19 cellular contexts compared by ENCODE assay signal in genomic region chr11:40597546-40598113, GRCh38.
DNase-seq lines count a peak whose midpoint lies in the region; ATAC-seq, FAIRE-seq and TF ChIP-seq lines count a peak whose summit lies in the region.
"Had no signal": no experiment of that assay in that cellular context is flagged by ENCODE, and none has a peak within 500 bp of the region (broad histone marks: within the 10 kb centered on the region; RNA-seq: fewer than 3 reads in every experiment).

No MANE protein-coding gene starts in this region.

- no peak overlapping the region for H2BK20ac ChIP-seq in H1 (ENCODE audit: low read length)

- no peaks in the 10 kb centered on the region for H3K9me3 ChIP-seq in H1 (ENCODE audit: insufficient read depth in 2 of 2, low read depth in 1 of 2, low read length in 1 of 2)
- no peaks in the 10 kb centered on the region for H3K9me3 ChIP-seq in smooth muscle cell (replicated peaks; ENCODE audit: low read depth)
- H3K9me3 ChIP-seq: BE2C had no signal

- H3K36me3 Mint-ChIP-seq in effector memory CD8-positive, alpha-beta T cell (ENCODE audit: insufficient read depth) = no peaks in the 10 kb centered on the region

- no peaks in the 10 kb centered on the region for H3K36me3 ChIP-seq in H1 (ENCODE audit: control insufficient read depth in 2 of 4, insufficient read depth in 4 of 4, low read length in 3 of 4)
- no peaks in the 10 kb centered on the region for H3K36me3 ChIP-seq in smooth muscle cell (ENCODE audit: low read depth)
- H3K36me3 ChIP-seq: BE2C had no signal

- TF ChIP-seq RAD21 in H1 (IDR thresholded peaks at IDR 0.05 in 1 of 2, conservative IDR thresholded peaks at IDR 0.05 in 1 of 2; ENCODE audit: low read depth in 2 of 2, low read length in 2 of 2) = no peak

- H2AFZ ChIP-seq in H1 (ENCODE audit: low read length) (no peak overlapping the region), smooth muscle cell (ENCODE audit: low read depth) (peak overlapping the region; percentile 45)

- no peak for TF ChIP-seq POLR2A in H1 (IDR thresholded peaks at IDR 0.05; ENCODE audit: control extremely low read depth in 1 of 2, low read depth in 2 of 2, low read length in 2 of 2)

- no peak overlapping the region for H3K14ac ChIP-seq in H1 (ENCODE audit: insufficient read length)

- H3K18ac ChIP-seq in H1 (ENCODE audit: extremely low read depth, low read length) = no peak overlapping the region

- H2BK120ac ChIP-seq in H1 (replicated peaks; ENCODE audit: low read depth, low read length) = no peak overlapping the region

- no peak overlapping the region for H3K4me3 Mint-ChIP-seq in effector memory CD8-positive, alpha-beta T cell
- H3K4me3 Mint-ChIP-seq: CD4-positive, alpha-beta T cell had no signal

- TF ChIP-seq EP300 in H1 (IDR thresholded peaks at IDR 0.05; ENCODE audit: borderline replicate concordance in 1 of 2, low read depth in 2 of 2, low read length in 2 of 2) = no peak

- no peak overlapping the region for H4K8ac ChIP-seq in H1 (ENCODE audit: extremely low read depth, insufficient read depth, low read length)

- no peak for ATAC-seq in effector memory CD8-positive, alpha-beta T cell (replicated peaks)
- ATAC-seq: SK-N-SH treated with all-trans-retinoic acid at 6 μM for 48 hours had no signal

- H3K27me3 Mint-ChIP-seq in effector memory CD8-positive, alpha-beta T cell = no peaks in the 10 kb centered on the region
- H3K27me3 Mint-ChIP-seq: CD4-positive, alpha-beta T cell had no signal

- no peak for FAIRE-seq in H1 (lab: Jason Lieb, UNC)
- FAIRE-seq: HTR-8/SVneo, RCC 7860 had no signal

- H3K4me2 ChIP-seq in H1 (ENCODE audit: insufficient read depth in 1 of 2, low read depth in 2 of 2, low read length in 2 of 2) (no peak overlapping the region), smooth muscle cell (no peak overlapping the region)

- H3K27me3 ChIP-seq in H1 (replicated peaks in 1 of 4; ENCODE audit: control insufficient read depth in 3 of 4, extremely low read depth in 1 of 4, insufficient read depth in 3 of 4, low read length in 3 of 4) = no peaks in the 10 kb centered on the region
- no peaks in the 10 kb centered on the region for H3K27me3 ChIP-seq in smooth muscle cell (ENCODE audit: low read depth)
- H3K27me3 ChIP-seq: BE2C had no signal

- H4K91ac ChIP-seq in H1 (replicated peaks; ENCODE audit: insufficient read length, low read length) = no peak overlapping the region

- H3K79me2 ChIP-seq in H1 (ENCODE audit: control insufficient read depth in 1 of 2, insufficient read depth in 2 of 2, low read length in 2 of 2) (no peaks in the 10 kb centered on the region), smooth muscle cell (ENCODE audit: low read depth) (no peaks in the 10 kb centered on the region)

- H3K9ac ChIP-seq in H1 (replicated peaks in 1 of 4; ENCODE audit: extremely low read depth in 1 of 4, low read depth in 3 of 4, low read length in 3 of 4) (no peak overlapping the region), smooth muscle cell (ENCODE audit: low read depth) (no peak overlapping the region)

- no peak overlapping the region for H3K23ac ChIP-seq in H1 (ENCODE audit: insufficient read length)

- no peak overlapping the region for H3K4ac ChIP-seq in H1 (replicated peaks; ENCODE audit: insufficient read length, low read depth, low read length)

- DNase-seq in NCI-H1092 (lab: John Stamatoyannopoulos, UW) (peak; percentile 51), NCI-H345 treated with DMSO at 0.1 percent for 48 hours (lab: John Stamatoyannopoulos, UW; ENCODE audit: unreplicated experiment) (peak; percentile 27), H1 (ENCODE audit: low read depth in 1 of 2, low spot score in 2 of 2) (no peak), smooth muscle cell (lab: John Stamatoyannopoulos, UW; ENCODE audit: unreplicated experiment) (no peak), medulla oblongata (ENCODE audit: extremely low spot score) (no peak), NCI-H1048 (lab: John Stamatoyannopoulos, UW) (no peak)
- DNase-seq in effector memory CD8-positive, alpha-beta T cell = no peak
- DNase-seq: BE2C; CD4-positive, alpha-beta T cell; HCEC 1CT; NCI-H187; NCI-H2171 treated with DMSO at 0.1 percent for 48 hours; NCI-H524 treated with DMSO at 0.1 percent for 48 hours; Right ventricle myocardium superior; T-helper 1 cell had no signal

- H3K4me1 ChIP-seq in H1 (replicated peaks in 1 of 4; ENCODE audit: control insufficient read depth in 3 of 4, insufficient read depth in 4 of 4, low read length in 3 of 4) (peaks cover 0 to under 1% (median 0%) of the 10 kb centered on the region in 4 experiments; a peak in 1 of 7 replicates), smooth muscle cell (ENCODE audit: low read depth) (no peaks in the 10 kb centered on the region)
- H3K4me1 ChIP-seq: BE2C had no signal

- H3K4me3 ChIP-seq in H1 (ENCODE audit: extremely low read depth in 1 of 4, insufficient read depth in 2 of 4, low read depth in 3 of 4, low read length in 4 of 4) = no peak overlapping the region
- no peak overlapping the region for H3K4me3 ChIP-seq in smooth muscle cell

- no peaks in the 10 kb centered on the region for H3F3A ChIP-seq in smooth muscle cell (ENCODE audit: low read depth)

- no peaks in the 10 kb centered on the region for H3K4me1 Mint-ChIP-seq in effector memory CD8-positive, alpha-beta T cell (ENCODE audit: low read depth in 2 of 2)

- no peak overlapping the region for H3K27ac ChIP-seq in H1 (ENCODE audit: low read depth, low read length)
- H3K27ac ChIP-seq in smooth muscle cell (ENCODE audit: low read depth) = no peak overlapping the region
- H3K27ac ChIP-seq: HL-60 had no signal

- no peak overlapping the region for H2BK15ac ChIP-seq in H1 (ENCODE audit: low read length)

- POLR2A ChIA-PET in H1 (lab: Charles Lee; ENCODE audit: partially characterized antibody) = no interaction called here

- peaks cover 11 to 22% of the 10 kb centered on the region in 2 donors for H3K9me3 Mint-ChIP-seq in effector memory CD8-positive, alpha-beta T cell

- no peaks in the 10 kb centered on the region for H4K20me1 ChIP-seq in H1 (replicated peaks in 1 of 2; ENCODE audit: control insufficient read depth in 1 of 2, insufficient read depth in 2 of 2, low read length in 2 of 2)
- no peaks in the 10 kb centered on the region for H4K20me1 ChIP-seq in smooth muscle cell (ENCODE audit: low read depth)

- H3K56ac ChIP-seq in H1 (replicated peaks; ENCODE audit: insufficient read length, low read depth, low read length) = no peak overlapping the region

- no peaks in the 10 kb centered on the region for H3K79me1 ChIP-seq in H1 (ENCODE audit: low read depth, low read length)

- H2AK5ac ChIP-seq in H1 (ENCODE audit: low read depth, low read length) = no peak overlapping the region

- no peak overlapping the region for H4K5ac ChIP-seq in H1 (ENCODE audit: insufficient read length, low read depth, low read length)

- TF ChIP-seq CTCF in H1 (IDR thresholded peaks at IDR 0.05; ENCODE audit: control extremely low read depth in 1 of 3, insufficient read depth in 1 of 3, low read depth in 1 of 3, low read length in 3 of 3) = no peak
- no peak for TF ChIP-seq CTCF in smooth muscle cell (IDR thresholded peaks at IDR 0.05; ENCODE audit: borderline replicate concordance, insufficient read depth, poor library complexity, severe bottlenecking)

- H3K27ac Mint-ChIP-seq in effector memory CD8-positive, alpha-beta T cell = no peak overlapping the region
- H3K27ac Mint-ChIP-seq: CD4-positive, alpha-beta T cell had no signal

- no peak overlapping the region for H2BK12ac ChIP-seq in H1 (ENCODE audit: low read depth, low read length)

- WGBS in H1 (ENCODE audit: extremely low coverage in 1 of 2, insufficient coverage in 1 of 2, insufficient read length in 1 of 2, insufficient replicate concordance in 2 of 2, low coverage in 1 of 2, low lambda C conversion rate in 2 of 2, missing lambda C conversion rate in 1 of 2), 2 experiments = 97% methylated on average over 5 of the region's 5 CpGs; no CpG with 5 or more reads in 1 of the 2 experiments
- WGBS in smooth muscle cell (ENCODE audit: low lambda C conversion rate) = 72% methylated on average over 5 of the region's 5 CpGs

- H3K23me2 ChIP-seq in H1 (ENCODE audit: low read depth, low read length) = no peaks in the 10 kb centered on the region

- CTCF ChIA-PET in H1 (lab: Charles Lee; ENCODE audit: partially characterized antibody) = interaction anchor here (0.5 kb wide), 1 partner anchor 863 kb away, joined by 3 read pairs; no protein-coding TSS in a partner anchor

- H2BK5ac ChIP-seq in H1 (ENCODE audit: low read depth, low read length) = no peak overlapping the region

TF ChIP-seq in H1, 55 proteins besides CTCF, POLR2A, EP300 and RAD21:
- TF ChIP-seq BCL11A (IDR thresholded peaks at IDR 0.05; ENCODE audit: low read depth in 2 of 2, low read length in 2 of 2) (no peak), SP1 (IDR thresholded peaks at IDR 0.05; ENCODE audit: low read depth, low read length) (no peak), MAFK (IDR thresholded peaks at IDR 0.05; ENCODE audit: low read depth, low read length) (peak; percentile 78)

Comparison
In these comparisons a context has a peak if more than half of its experiments do, and no peak if none do; other contexts are left out.
1. DNase-seq: peak in NCI-H1092 (single experiment) and NCI-H345 treated with DMSO at 0.1 percent for 48 hours (single experiment); none in H1 (0 of 2), smooth muscle cell (single experiment), medulla oblongata (single experiment), NCI-H1048 (single experiment) and effector memory CD8-positive, alpha-beta T cell (0 of 3).